ENCODE assay signal across 14 cellular contexts in the genomic region with DNA sequence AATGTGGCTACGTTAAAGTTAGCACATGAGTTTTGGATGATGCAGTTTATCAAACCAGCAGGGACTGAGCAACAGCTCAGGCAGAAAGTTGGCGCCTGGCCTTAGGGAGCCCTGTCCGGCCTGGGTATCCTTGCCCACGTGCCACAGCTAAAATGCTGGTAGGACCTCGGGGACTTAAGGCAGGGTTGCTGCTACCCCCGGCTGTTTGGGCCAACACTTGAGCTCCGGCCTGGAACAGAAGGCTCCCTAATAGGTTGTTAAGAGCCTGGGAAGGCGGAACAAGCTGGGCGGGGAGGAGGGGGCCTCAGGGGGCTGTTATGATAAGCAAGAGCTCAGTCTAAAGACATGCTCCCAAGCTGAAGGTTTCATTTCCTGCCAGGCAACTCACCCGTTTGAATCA. TPM values are rescaled to one million over a fixed set of nuclear protein-coding genes. Genes with fewer than 3 reads are reported as not detected.
DNase-seq lines count a peak whose midpoint lies in the region; ATAC-seq, FAIRE-seq and TF ChIP-seq lines count a peak whose summit lies in the region.
"Had no signal": no experiment of that assay in that cellular context is flagged by ENCODE, and none has a peak within 500 bp of the region (broad histone marks: within the 10 kb centered on the region; RNA-seq: fewer than 3 reads in every experiment).

No MANE protein-coding gene starts in this region.

- H3K4me2 ChIP-seq in H9 (ENCODE audit: insufficient read depth, insufficient read length, low read length) (no peak overlapping the region), astrocyte (ENCODE audit: low read length) (peak overlapping the region; percentile 12), hepatocyte (peak overlapping the region; percentile 12)

- no peak overlapping the region for H3K4ac ChIP-seq in H9 (ENCODE audit: low read depth, low read length)

- H2BK12ac ChIP-seq in H9 (ENCODE audit: insufficient read length, low read depth, low read length): peak overlapping the region; percentile 53

- H3K23ac ChIP-seq in H9 (ENCODE audit: insufficient read length, low read depth, low read length): no peak overlapping the region

- H3K27me3 Mint-ChIP-seq in H9 (ENCODE audit: low read depth): peaks cover 3% of the 10 kb centered on the region; the same call in 1 of the 2 replicates
- H3K27me3 Mint-ChIP-seq in astrocyte (ENCODE audit: low read depth, unreplicated experiment): no peaks in the 10 kb centered on the region
- no peaks in the 10 kb centered on the region for H3K27me3 Mint-ChIP-seq in activated CD8-positive, alpha-beta T cell treated with anti-CD3 and anti-CD28 coated beads for 36 hours

- no peaks in the 10 kb centered on the region for H3K36me3 ChIP-seq in astrocyte (ENCODE audit: insufficient read depth, low read length)
- H3K36me3 ChIP-seq in hepatocyte (replicated peaks; ENCODE audit: insufficient read depth, low read depth): no peaks in the 10 kb centered on the region
- no peaks in the 10 kb centered on the region for H3K36me3 ChIP-seq in rectal smooth muscle tissue (ENCODE audit: control insufficient read depth, insufficient read depth, low read length)
- H3K36me3 ChIP-seq: right lobe of liver had no signal

- TF ChIP-seq CTCF in H9 (conservative IDR thresholded peaks at IDR 0.05) (no peak), astrocyte (IDR thresholded peaks at IDR 0.05; ENCODE audit: insufficient read depth, low read depth, low read length) (no peak), hepatocyte (IDR thresholded peaks at IDR 0.05; ENCODE audit: poor library complexity) (no peak)
- TF ChIP-seq CTCF in activated CD8-positive, alpha-beta T cell treated with anti-CD3 and anti-CD28 coated beads for 36 hours (IDR thresholded peaks at IDR 0.05): no peak

- H3K9me3 ChIP-seq in H9 (ENCODE audit: control insufficient read depth, low read depth, low read length) (no peaks in the 10 kb centered on the region), astrocyte (ENCODE audit: insufficient read depth, low read depth, low read length) (no peaks in the 10 kb centered on the region), hepatocyte (ENCODE audit: low read depth) (no peaks in the 10 kb centered on the region)
- H3K9me3 ChIP-seq: right lobe of liver had no signal

- H3K36me3 Mint-ChIP-seq in H9 (ENCODE audit: insufficient read depth in 1 of 3, low read depth in 3 of 3): no peaks in the 10 kb centered on the region
- H3K36me3 Mint-ChIP-seq in astrocyte (ENCODE audit: low read depth, unreplicated experiment): peaks cover 2% of the 10 kb centered on the region
- H3K36me3 Mint-ChIP-seq in activated CD8-positive, alpha-beta T cell treated with anti-CD3 and anti-CD28 coated beads for 36 hours (ENCODE audit: low read depth): no peaks in the 10 kb centered on the region
- H3K36me3 Mint-ChIP-seq: CD4-positive, CD25-positive, alpha-beta regulatory T cell had no signal

- H3K56ac ChIP-seq in H9 (ENCODE audit: insufficient read length, low read depth, low read length): no peak overlapping the region

- H3K18ac ChIP-seq in H9 (ENCODE audit: insufficient read length, low read depth, low read length): peak overlapping the region; percentile 58

- no peak overlapping the region for H4K8ac ChIP-seq in H9 (replicated peaks; ENCODE audit: insufficient read length, low read depth, low read length)

- H3K4me3 ChIP-seq in astrocyte (ENCODE audit: insufficient read depth, low read depth, low read length) (no peak overlapping the region), hepatocyte (no peak overlapping the region), rectal smooth muscle tissue (ENCODE audit: low read length) (no peak overlapping the region)
- H3K4me3 ChIP-seq: right lobe of liver had no signal

- no peak overlapping the region for H4K5ac ChIP-seq in H9 (ENCODE audit: insufficient read length, low read depth, low read length)

- no peak overlapping the region for H2BK15ac ChIP-seq in H9 (ENCODE audit: low read depth, low read length)

- TF ChIP-seq POLR2A in GM12891 (IDR thresholded peaks at IDR 0.05; ENCODE audit: low read depth, low read length): no peak

- H3K27ac Mint-ChIP-seq in H9: peak overlapping the region in 1 of 3 experiments; percentile 21; a peak in 2 of 7 replicates
- peak overlapping the region; percentile 34 for H3K27ac Mint-ChIP-seq in astrocyte (ENCODE audit: unreplicated experiment)
- no peak overlapping the region for H3K27ac Mint-ChIP-seq in activated CD8-positive, alpha-beta T cell treated with anti-CD3 and anti-CD28 coated beads for 36 hours
- H3K27ac Mint-ChIP-seq: CD4-positive, CD25-positive, alpha-beta regulatory T cell; T-helper 17 cell had no signal

- no peaks in the 10 kb centered on the region for H4K20me1 ChIP-seq in H9 (ENCODE audit: control insufficient read depth, insufficient read depth, insufficient read length)
- peaks cover 64% of the 10 kb centered on the region for H4K20me1 ChIP-seq in astrocyte (ENCODE audit: insufficient read depth, low read length)
- no peaks in the 10 kb centered on the region for H4K20me1 ChIP-seq in hepatocyte (ENCODE audit: insufficient read depth, poor library complexity, severe bottlenecking)

- H3K27ac ChIP-seq in H9 (ENCODE audit: insufficient read length, low read depth, low read length): no peak overlapping the region
- H3K27ac ChIP-seq in astrocyte (ENCODE audit: low read depth, low read length): no peak overlapping the region
- peak overlapping the region; percentile 35 for H3K27ac ChIP-seq in hepatocyte
- peak overlapping the region; percentile 78 for H3K27ac ChIP-seq in rectal smooth muscle tissue (ENCODE audit: low read depth, low read length)
- H3K27ac ChIP-seq: right lobe of liver had no signal

- H3K9me3 Mint-ChIP-seq in H9: no peaks in the 10 kb centered on the region
- no peaks in the 10 kb centered on the region for H3K9me3 Mint-ChIP-seq in astrocyte (ENCODE audit: unreplicated experiment)
- H3K9me3 Mint-ChIP-seq in activated CD8-positive, alpha-beta T cell treated with anti-CD3 and anti-CD28 coated beads for 36 hours: no peaks in the 10 kb centered on the region
- H3K9me3 Mint-ChIP-seq: CD4-positive, CD25-positive, alpha-beta regulatory T cell had no signal

- ATAC-seq in activated CD8-positive, alpha-beta T cell treated with anti-CD3 and anti-CD28 coated beads for 36 hours: no peak
- ATAC-seq in GM21367 (IDR thresholded peaks at IDR 0.05; ENCODE audit: unreplicated experiment) (no peak), HG02763 (IDR thresholded peaks at IDR 0.05; ENCODE audit: unreplicated experiment) (no peak)
- ATAC-seq: HCT116, left lobe of liver, T-helper 17 cell had no signal

- H3K79me1 ChIP-seq in H9 (ENCODE audit: insufficient read depth, low read depth, low read length, poor library complexity, severe bottlenecking): no peaks in the 10 kb centered on the region

- H3K4me3 Mint-ChIP-seq in H9: 0 out of 5 replicates have a peak overlapping the region, but pooled peaks of 1 of the 2 experiments have one; percentile 1
- no peak overlapping the region for H3K4me3 Mint-ChIP-seq in astrocyte (ENCODE audit: unreplicated experiment)
- H3K4me3 Mint-ChIP-seq in activated CD8-positive, alpha-beta T cell treated with anti-CD3 and anti-CD28 coated beads for 36 hours: no peak overlapping the region
- H3K4me3 Mint-ChIP-seq: CD4-positive, CD25-positive, alpha-beta regulatory T cell; T-helper 17 cell had no signal

- H3K4me1 Mint-ChIP-seq in H9 (peaks cover 75 to 84% of the 10 kb centered on the region in 2 experiments), astrocyte (ENCODE audit: low read depth, unreplicated experiment) (peaks cover 28% of the 10 kb centered on the region)
- no peaks in the 10 kb centered on the region for H3K4me1 Mint-ChIP-seq in activated CD8-positive, alpha-beta T cell treated with anti-CD3 and anti-CD28 coated beads for 36 hours (ENCODE audit: low read depth)
- H3K4me1 Mint-ChIP-seq: CD4-positive, CD25-positive, alpha-beta regulatory T cell; T-helper 17 cell had no signal

- no peak overlapping the region for H2BK20ac ChIP-seq in H9 (ENCODE audit: low read depth, low read length, poor library complexity, severe bottlenecking)

- FAIRE-seq in astrocyte (lab: Jason Lieb, UNC) (no peak), GM12891 (lab: Jason Lieb, UNC) (no peak)
- FAIRE-seq: GM19239 had no signal

- no peak overlapping the region for H3K9ac ChIP-seq in H9 (ENCODE audit: extremely low read depth, insufficient read length, low read length)
- H3K9ac ChIP-seq in astrocyte (ENCODE audit: low read length): no peak overlapping the region
- no peak overlapping the region for H3K9ac ChIP-seq in rectal smooth muscle tissue (ENCODE audit: low read length)

- H3T11ph ChIP-seq in H9 (ENCODE audit: low read length): no peak overlapping the region

- peak overlapping the region; percentile 93 for H2BK120ac ChIP-seq in H9 (ENCODE audit: low read depth, low read length, poor library complexity, severe bottlenecking)

- DNase-seq in H9 (no peak), astrocyte (ENCODE audit: low read depth) (no peak), hepatocyte (ENCODE audit: low spot score) (no peak), GM12891 (ENCODE audit: insufficient read length, low spot score) (no peak)
- DNase-seq in activated CD8-positive, alpha-beta T cell treated with anti-CD3 and anti-CD28 coated beads for 36 hours: no peak
- DNase-seq: CD4-positive, CD25-positive, alpha-beta regulatory T cell; right lobe of liver; T-helper 17 cell had no signal

- POLR2A ChIA-PET in activated CD8-positive, alpha-beta T cell treated with anti-CD3 and anti-CD28 coated beads for 36 hours (lab: Charles Lee): interaction anchor here (1.1 kb wide), 1 partner anchor 74 kb away, joined by 3 read pairs; no protein-coding TSS in a partner anchor

- H2AFZ ChIP-seq in H9 (ENCODE audit: low read length) (no peak overlapping the region), astrocyte (ENCODE audit: low read depth, low read length) (no peak overlapping the region), hepatocyte (no peak overlapping the region)

- H3K27me3 ChIP-seq in H9 (ENCODE audit: insufficient read depth, low read length) (no peaks in the 10 kb centered on the region), astrocyte (ENCODE audit: insufficient read depth, low read length) (no peaks in the 10 kb centered on the region), hepatocyte (no peaks in the 10 kb centered on the region), rectal smooth muscle tissue (ENCODE audit: control insufficient read depth, insufficient read depth, low read length) (no peaks in the 10 kb centered on the region)
- H3K27me3 ChIP-seq: right lobe of liver had no signal

- no peak overlapping the region for H2BK5ac ChIP-seq in H9 (ENCODE audit: insufficient read length, low read length)

- H3K23me2 ChIP-seq in H9 (ENCODE audit: insufficient read length, low read depth, low read length, poor library complexity, severe bottlenecking): no peaks in the 10 kb centered on the region

- intact Hi-C loops in activated CD8-positive, alpha-beta T cell treated with anti-CD3 and anti-CD28 coated beads for 36 hours (cut with micrococcal nuclease): no loop called here

- H3K79me2 ChIP-seq in H9 (ENCODE audit: insufficient read depth, low read length) (no peaks in the 10 kb centered on the region), astrocyte (ENCODE audit: insufficient read depth, low read length) (peaks cover 53% of the 10 kb centered on the region), hepatocyte (peaks cover 25% of the 10 kb centered on the region)

- CTCF ChIA-PET in activated CD8-positive, alpha-beta T cell treated with anti-CD3 and anti-CD28 coated beads for 36 hours (lab: Charles Lee): interaction anchor here (1.1 kb wide), 1 partner anchor 22 kb away, joined by 3 read pairs; no protein-coding TSS in a partner anchor

- no peaks in the 10 kb centered on the region for H3K9me2 ChIP-seq in hepatocyte (replicated peaks; ENCODE audit: insufficient read depth)

- H2AK5ac ChIP-seq in H9 (ENCODE audit: insufficient read length, low read length): no peak overlapping the region

- H3K4me1 ChIP-seq in H9 (ENCODE audit: insufficient read depth, low read length) (peaks cover 9% of the 10 kb centered on the region; the same call in 1 of the 2 replicates), astrocyte (ENCODE audit: insufficient read depth, low read length) (peaks cover 10% of the 10 kb centered on the region), hepatocyte (ENCODE audit: insufficient read depth) (peaks cover 33% of the 10 kb centered on the region), rectal smooth muscle tissue (ENCODE audit: control insufficient read depth, insufficient read depth, low read length) (peaks cover 75% of the 10 kb centered on the region)

- peak overlapping the region; percentile 28 for H4K91ac ChIP-seq in H9 (ENCODE audit: insufficient read length, low read depth, low read length)

- H3K14ac ChIP-seq in H9 (ENCODE audit: insufficient read depth, low read length): peak overlapping the region; percentile 87

- no CpG with 5 or more reads among the region's 10 CpGs for WGBS in H9 (ENCODE audit: extremely low coverage, insufficient read length, low lambda C conversion rate)
- WGBS in hepatocyte (ENCODE audit: low lambda C conversion rate, missing lambda C conversion rate): 57% methylated on average over 10 of the region's 10 CpGs

RNA-seq across cellular contexts. Expression of a gene that starts 39.7 kb away (rescaled TPM):
- total RNA-seq in H9 (2021) (6.5 and 7.3 TPM in 2 replicates), astrocyte (37.4 and 43.7 TPM in 2 replicates), hepatocyte (9.3 and 11.6 TPM in 2 replicates)
- 23.3 and 27.4 TPM in 2 replicates for polyA plus RNA-seq in hepatocyte
- 0.78 TPM for polyA plus RNA-seq in GM12891 (2012; ENCODE audit: low read depth, missing spikeins)
- total RNA-seq in activated CD8-positive, alpha-beta T cell treated with anti-CD3 and anti-CD28 coated beads for 36 hours: under 1 TPM; 0.29 to 0.40 TPM
- total RNA-seq: CD4-positive, CD25-positive, alpha-beta regulatory T cell had no signal
- polyA plus RNA-seq: CD4-positive, CD25-positive, alpha-beta regulatory T cell had no signal

Comparison
In these comparisons a context has a peak if more than half of its experiments do, and no peak if none do; other contexts are left out.
1. H3K27ac ChIP-seq: peak in hepatocyte (single experiment) and rectal smooth muscle tissue (single experiment); none in H9 (single experiment) and astrocyte (single experiment).